1 cellular context compared by ENCODE assay signal in the genomic region with DNA sequence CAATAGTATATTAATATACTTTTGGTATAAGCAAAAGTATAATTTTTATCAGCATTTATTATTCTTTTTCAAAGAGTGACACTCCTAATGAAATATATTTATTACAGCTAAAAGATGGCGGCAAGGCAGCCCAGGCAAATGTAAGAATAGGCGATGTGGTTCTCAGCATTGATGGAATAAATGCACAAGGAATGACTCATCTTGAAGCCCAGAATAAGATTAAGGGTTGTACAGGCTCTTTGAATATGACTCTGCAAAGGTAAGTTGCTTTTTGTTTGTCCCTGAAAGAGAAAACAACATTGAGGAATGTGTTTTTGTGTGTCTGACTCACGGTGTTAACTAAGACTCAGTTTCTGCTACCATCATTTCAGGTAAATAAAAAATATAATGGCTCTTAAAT.
TF ChIP-seq lines count a peak whose summit lies in the region.

No MANE protein-coding gene starts in this region.

TF ChIP-seq in K562, 482 proteins besides CTCF, POLR2A, EP300 and RAD21 (continued from another document):
- TF ChIP-seq SNIP1 (IDR thresholded peaks at IDR 0.05; ENCODE audit: low read depth) (no peak), ZNF699 (CRISPR knock-in tag; IDR thresholded peaks at IDR 0.05; ENCODE audit: insufficient replicate concordance) (no peak), TEAD4 (IDR thresholded peaks at IDR 0.05; ENCODE audit: low read length) (peak; percentile 48), TEAD4 (CRISPR knock-in tag; IDR thresholded peaks at IDR 0.05; ENCODE audit: borderline replicate concordance) (no peak), JUN (IDR thresholded peaks at IDR 0.05; ENCODE audit: borderline replicate concordance, low read depth, low read length) (peak; percentile 51; the same call in 1 of the 2 replicates), JUN (CRISPR knock-in tag; IDR thresholded peaks at IDR 0.05; ENCODE audit: borderline replicate concordance) (no peak), WHSC1 (IDR thresholded peaks at IDR 0.05; ENCODE audit: low read length) (no peak), ZNF592 (IDR thresholded peaks at IDR 0.05) (peak; percentile 61; the same call in 1 of the 2 replicates), MYBL2 (IDR thresholded peaks at IDR 0.05; ENCODE audit: low read depth) (no peak), MYBL2 (CRISPR knock-in tag; IDR thresholded peaks at IDR 0.05; ENCODE audit: borderline replicate concordance) (no peak), SIRT6 (IDR thresholded peaks at IDR 0.05; ENCODE audit: low read depth, low read length) (no peak), ARID1B (IDR thresholded peaks at IDR 0.05) (peak; percentile 35), KLF13 (tag; IDR thresholded peaks at IDR 0.05; ENCODE audit: borderline replicate concordance, low read depth) (no peak), E2F8 (IDR thresholded peaks at IDR 0.05; ENCODE audit: low read depth, partially characterized antibody) (no peak), HNRNPH1 (optimal IDR thresholded peaks at IDR 0.05; ENCODE audit: low read depth, low read length) (no peak), MAFK (IDR thresholded peaks at IDR 0.05; ENCODE audit: low read length) (peak; percentile 17; the same call in 1 of the 2 replicates), RNF2 (IDR thresholded peaks at IDR 0.05) (no peak), PHF20 (IDR thresholded peaks at IDR 0.05; ENCODE audit: partially characterized antibody) (no peak), MAFG (tag; conservative IDR thresholded peaks at IDR 0.05) (peak; percentile 35; the same call in 1 of the 2 replicates), NFE2 (IDR thresholded peaks at IDR 0.05; ENCODE audit: low read depth) (peak; percentile 60), YY1 (IDR thresholded peaks at IDR 0.05; ENCODE audit: borderline replicate concordance in 1 of 3, control insufficient read depth in 1 of 3, extremely low read depth in 1 of 3, insufficient read depth in 3 of 3, insufficient read length in 1 of 3, insufficient replicate concordance in 2 of 3, low read depth in 1 of 3, low read length in 2 of 3) (peak in 1 of 3 experiments; percentile 81), DLX4 (CRISPR knock-in tag; IDR thresholded peaks at IDR 0.05) (no peak), FUS (optimal IDR thresholded peaks at IDR 0.05; ENCODE audit: low read depth, low read length) (no peak), CBX8 (IDR thresholded peaks at IDR 0.05; ENCODE audit: borderline replicate concordance, extremely low read depth, low read depth, low read length, poor library complexity, severe bottlenecking) (no peak), JUND (IDR thresholded peaks at IDR 0.05; ENCODE audit: borderline replicate concordance, low read depth, low read length) (peak; percentile 87), JUND (tag; IDR thresholded peaks at IDR 0.05; ENCODE audit: borderline replicate concordance, low read depth, low read length) (peak; percentile 87; the same call in 2 of the 3 replicates), ZZZ3 (IDR thresholded peaks at IDR 0.05) (no peak), ZNF316 (IDR thresholded peaks at IDR 0.05) (no peak), GABPB2 (CRISPR knock-in tag; conservative IDR thresholded peaks at IDR 0.05) (no peak), SMARCA4 (IDR thresholded peaks at IDR 0.05) (peak; percentile 28; the same call in 1 of the 2 replicates), POLR3G (IDR thresholded peaks at IDR 0.05; ENCODE audit: extremely low read depth, insufficient read length, insufficient replicate concordance) (no peak), TCFL5 (CRISPR knock-in tag; conservative IDR thresholded peaks at IDR 0.05) (no peak), ZNF280B (CRISPR knock-in tag; IDR thresholded peaks at IDR 0.05) (no peak), SMARCE1 (IDR thresholded peaks at IDR 0.05) (0 out of 2 replicates have a peak, but pooled peaks have one; percentile 27), NCOA6 (IDR thresholded peaks at IDR 0.05) (no peak), EHMT2 (IDR thresholded peaks at IDR 0.05) (0 out of 2 replicates have a peak, but pooled peaks have one; percentile 51)
- TF ChIP-seq, protein P1, sequence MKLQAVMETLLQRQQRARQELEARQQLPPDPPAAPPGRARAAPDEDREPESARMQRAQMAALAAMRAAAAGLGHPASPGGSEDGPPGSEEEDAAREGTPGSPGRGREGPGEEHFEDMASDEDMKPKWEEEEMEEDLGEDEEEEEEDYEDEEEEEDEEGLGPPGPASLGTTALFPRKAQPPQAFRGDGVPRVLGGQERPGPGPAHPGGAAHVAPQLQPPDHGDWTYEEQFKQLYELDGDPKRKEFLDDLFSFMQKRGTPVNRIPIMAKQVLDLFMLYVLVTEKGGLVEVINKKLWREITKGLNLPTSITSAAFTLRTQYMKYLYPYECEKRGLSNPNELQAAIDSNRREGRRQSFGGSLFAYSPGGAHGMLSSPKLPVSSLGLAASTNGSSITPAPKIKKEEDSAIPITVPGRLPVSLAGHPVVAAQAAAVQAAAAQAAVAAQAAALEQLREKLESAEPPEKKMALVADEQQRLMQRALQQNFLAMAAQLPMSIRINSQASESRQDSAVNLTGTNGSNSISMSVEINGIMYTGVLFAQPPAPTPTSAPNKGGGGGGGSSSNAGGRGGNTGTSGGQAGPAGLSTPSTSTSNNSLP (IDR thresholded peaks at IDR 0.05; ENCODE audit: borderline replicate concordance, low read depth, low read length) = peak; percentile 45; the same call in 1 of the 2 replicates
- TF ChIP-seq, protein P2, sequence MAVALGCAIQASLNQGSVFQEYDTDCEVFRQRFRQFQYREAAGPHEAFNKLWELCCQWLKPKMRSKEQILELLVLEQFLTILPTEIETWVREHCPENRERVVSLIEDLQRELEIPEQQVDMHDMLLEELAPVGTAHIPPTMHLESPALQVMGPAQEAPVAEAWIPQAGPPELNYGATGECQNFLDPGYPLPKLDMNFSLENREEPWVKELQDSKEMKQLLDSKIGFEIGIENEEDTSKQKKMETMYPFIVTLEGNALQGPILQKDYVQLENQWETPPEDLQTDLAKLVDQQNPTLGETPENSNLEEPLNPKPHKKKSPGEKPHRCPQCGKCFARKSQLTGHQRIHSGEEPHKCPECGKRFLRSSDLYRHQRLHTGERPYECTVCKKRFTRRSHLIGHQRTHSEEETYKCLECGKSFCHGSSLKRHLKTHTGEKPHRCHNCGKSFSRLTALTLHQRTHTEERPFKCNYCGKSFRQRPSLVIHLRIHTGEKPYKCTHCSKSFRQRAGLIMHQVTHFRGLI (CRISPR knock-in tag; IDR thresholded peaks at IDR 0.05) = no peak
- TF ChIP-seq, protein P3, sequence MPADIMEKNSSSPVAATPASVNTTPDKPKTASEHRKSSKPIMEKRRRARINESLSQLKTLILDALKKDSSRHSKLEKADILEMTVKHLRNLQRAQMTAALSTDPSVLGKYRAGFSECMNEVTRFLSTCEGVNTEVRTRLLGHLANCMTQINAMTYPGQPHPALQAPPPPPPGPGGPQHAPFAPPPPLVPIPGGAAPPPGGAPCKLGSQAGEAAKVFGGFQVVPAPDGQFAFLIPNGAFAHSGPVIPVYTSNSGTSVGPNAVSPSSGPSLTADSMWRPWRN (IDR thresholded peaks at IDR 0.05; ENCODE audit: low read depth) = no peak
- TF ChIP-seq, protein P4, sequence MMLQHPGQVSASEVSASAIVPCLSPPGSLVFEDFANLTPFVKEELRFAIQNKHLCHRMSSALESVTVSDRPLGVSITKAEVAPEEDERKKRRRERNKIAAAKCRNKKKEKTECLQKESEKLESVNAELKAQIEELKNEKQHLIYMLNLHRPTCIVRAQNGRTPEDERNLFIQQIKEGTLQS (IDR thresholded peaks at IDR 0.05) = peak; percentile 87
- TF ChIP-seq, protein P4 (CRISPR knock-in tag; conservative IDR thresholded peaks at IDR 0.05) = no peak; the same call in 1 of the 2 replicates
TF ChIP-seq in K562: peak in this region for 15.
